32 cellular contexts compared by ENCODE assay signal in genomic region chr1:206133751-206134371, GRCh38. TPM values are rescaled to one million over a fixed set of nuclear protein-coding genes. Genes with fewer than 3 reads are reported as not detected.
"Had no signal": no experiment of that assay in that cellular context is flagged by ENCODE, and none has a peak within 500 bp of the region (broad histone marks: within the 10 kb centered on the region; RNA-seq: fewer than 3 reads in every experiment).

No MANE protein-coding gene starts in this region.

- ATAC-seq: activated T-helper 17 cell treated with anti-CD3 and anti-CD28 coated beads, Interleukin-2, amount 50 U/mL, for 72 hours; PC-3; T-cell had no signal

- H3K4me3 ChIP-seq: cardiac muscle cell had no signal

- H3K4me2 ChIP-seq: KMS-11 had no signal

- H3K27ac Mint-ChIP-seq: activated B cell treated with CpG ODN at 0.5 μM for 24 hours; activated CD4-positive, alpha-beta T cell treated with anti-CD3 and anti-CD28 coated beads, Interleukin-2, amount 10 ng/mL, durations not matched to agents 24 days and 14 days; activated naive CD4-positive, alpha-beta T cell treated with anti-CD3 and anti-CD28 coated beads for 36 hours; activated naive CD8-positive, alpha-beta T cell; activated T-helper 17 cell treated with anti-CD3 and anti-CD28 coated beads, Interleukin-2, amount 50 U/mL, for 72 hours; T-cell had no signal

- H3K27ac ChIP-seq: brain microvascular endothelial cell, cardiac muscle cell, KMS-11 had no signal

- FAIRE-seq: astrocyte, RCC 7860, TTC549 had no signal

- H3K4me1 Mint-ChIP-seq: activated CD4-positive, alpha-beta T cell treated with anti-CD3 and anti-CD28 coated beads, Interleukin-2, amount 10 ng/mL, durations not matched to agents 24 days and 14 days; activated T-helper 17 cell treated with anti-CD3 and anti-CD28 coated beads, Interleukin-2, amount 50 U/mL, for 72 hours; T-cell had no signal

- H3K9me3 Mint-ChIP-seq: activated B cell treated with CpG ODN at 0.5 μM for 24 hours; activated CD4-positive, alpha-beta T cell treated with anti-CD3 and anti-CD28 coated beads, Interleukin-2, amount 10 ng/mL, durations not matched to agents 24 days and 14 days; activated naive CD4-positive, alpha-beta T cell treated with anti-CD3 and anti-CD28 coated beads for 36 hours; activated T-helper 17 cell treated with anti-CD3 and anti-CD28 coated beads, Interleukin-2, amount 50 U/mL, for 72 hours; T-cell had no signal

- DNase-seq: activated B cell treated with CpG ODN at 0.5 μM for 24 hours; activated CD4-positive, alpha-beta T cell treated with anti-CD3 and anti-CD28 coated beads for 1 hour; activated CD4-positive, alpha-beta T cell treated with anti-CD3 and anti-CD28 coated beads, Interleukin-2, amount 10 ng/mL, durations not matched to agents 24 days and 14 days; activated CD4-positive, alpha-beta T cell treated with anti-CD3 and anti-CD28 coated beads, Interleukin-2, amount 50 U/mL, for 48 hours; activated gamma-delta T cell; activated naive CD4-positive, alpha-beta T cell treated with anti-CD3 and anti-CD28 coated beads for 36 hours; activated T-cell treated with anti-CD3 and anti-CD28 coated beads for 4 hours; activated T-cell treated with anti-CD3 and anti-CD28 coated beads, Interleukin-2, amount 50 U/mL, for 48 hours; amygdala; brain microvascular endothelial cell; NCI-H1092 treated with DMSO at 0.1 percent for 48 hours; NCI-H1417 treated with DMSO at 0.1 percent for 48 hours; NCI-H1694; NCI-H2029; NCI-H345; NCI-H510A; NCI-H526 treated with DMSO at 0.1 percent for 48 hours; NCI-H82; PC-3; SHP77 treated with DMSO at 0.1 percent for 48 hours; T-cell; T-helper 2 cell; T1000 had no signal

- H3K36me3 Mint-ChIP-seq: activated naive CD8-positive, alpha-beta T cell; T-cell had no signal

- H3K36me3 ChIP-seq: brain microvascular endothelial cell, cardiac muscle cell had no signal

- H3K27me3 ChIP-seq: cardiac muscle cell had no signal

- H3K4me3 Mint-ChIP-seq: activated B cell treated with CpG ODN at 0.5 μM for 24 hours; activated CD4-positive, alpha-beta T cell treated with anti-CD3 and anti-CD28 coated beads, Interleukin-2, amount 10 ng/mL, durations not matched to agents 24 days and 14 days; activated naive CD4-positive, alpha-beta T cell treated with anti-CD3 and anti-CD28 coated beads for 36 hours; activated naive CD8-positive, alpha-beta T cell; activated T-helper 17 cell treated with anti-CD3 and anti-CD28 coated beads, Interleukin-2, amount 50 U/mL, for 72 hours; T-cell had no signal

RNA-seq across cellular contexts. Expression of gene AVPR1B, which starts 16.7 kb away (rescaled TPM):
- total RNA-seq: activated B cell treated with CpG ODN at 0.5 μM for 24 hours; activated CD4-positive, alpha-beta T cell treated with anti-CD3 and anti-CD28 coated beads, Interleukin-2, amount 10 ng/mL, durations not matched to agents 24 days and 14 days; activated naive CD4-positive, alpha-beta T cell treated with anti-CD3 and anti-CD28 coated beads for 36 hours; activated T-helper 17 cell treated with anti-CD3 and anti-CD28 coated beads, Interleukin-2, amount 50 U/mL, for 72 hours; astrocyte; MCF 10A; SK-MEL-5 had no signal
